ENCODE assay signal across 15 cellular contexts in the genomic region with DNA sequence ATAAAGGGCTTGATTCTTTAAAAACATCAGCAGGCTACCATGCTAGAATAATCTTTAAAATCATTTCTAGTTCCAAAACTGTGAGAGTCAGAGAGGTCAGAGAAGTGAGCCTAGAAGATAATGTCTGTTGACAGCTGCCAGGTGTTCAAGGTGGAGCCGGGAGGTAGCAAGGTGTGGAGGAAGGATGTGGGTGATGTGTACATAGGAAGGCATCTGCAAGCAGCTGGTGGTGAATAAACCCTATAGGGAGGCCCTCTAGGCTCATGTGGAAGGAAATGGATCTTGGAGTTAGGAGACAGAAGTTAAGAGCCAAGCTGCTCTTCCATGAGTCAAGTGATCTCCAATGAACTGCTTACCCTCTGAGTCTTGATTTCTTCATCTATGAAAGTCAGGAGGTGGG.
"Had no signal": no experiment of that assay in that cellular context is flagged by ENCODE, and none has a peak within 500 bp of the region (broad histone marks: within the 10 kb centered on the region; RNA-seq: fewer than 3 reads in every experiment).

No MANE protein-coding gene starts in this region.

- H3K4me1 ChIP-seq: ascending aorta, pancreas had no signal

- H3K27me3 ChIP-seq: ascending aorta, pancreas had no signal

- FAIRE-seq: colon, frontal cortex, islet of Langerhans, pancreas had no signal

- H3K9me3 ChIP-seq: ascending aorta, heart right ventricle, pancreas had no signal

- H3K27ac ChIP-seq: ascending aorta, heart right ventricle, pancreas had no signal

- H3K36me3 ChIP-seq: ascending aorta, heart right ventricle, pancreas had no signal

- H3K4me3 ChIP-seq: ascending aorta, heart right ventricle, pancreas had no signal

- DNase-seq: activated CD4-positive, alpha-beta memory T cell treated with anti-CD3 and anti-CD28 coated beads for 36 hours; activated CD4-positive, alpha-beta T cell treated with anti-CD3 and anti-CD28 coated beads for 1 hour; activated naive CD8-positive, alpha-beta T cell treated with anti-CD3 and anti-CD28 coated beads, Interleukin-2, amount 50 U/mL, for 24 hours; activated T-cell treated with anti-CD3 and anti-CD28 coated beads, Interleukin-2, amount 50 U/mL, for 72 hours; heart right ventricle; left ventricle myocardium superior; pancreas; stimulated activated CD4-positive, alpha-beta T cell treated with anti-CD3 and anti-CD28 coated beads, Interleukin-15, amount 100 ng/mL, for 24 hours; stimulated activated CD4-positive, alpha-beta T cell treated with anti-CD3 and anti-CD28 coated beads, Interleukin-4, amount 100 ng/mL, for 4 hours; stimulated activated naive CD8-positive, alpha-beta T cell treated with anti-CD3 and anti-CD28 coated beads, Interleukin-15, amount 100 ng/mL, for 72 hours; T-helper 9 cell had no signal
